ENCODE assay signal across 8 cellular contexts in the genomic region with DNA sequence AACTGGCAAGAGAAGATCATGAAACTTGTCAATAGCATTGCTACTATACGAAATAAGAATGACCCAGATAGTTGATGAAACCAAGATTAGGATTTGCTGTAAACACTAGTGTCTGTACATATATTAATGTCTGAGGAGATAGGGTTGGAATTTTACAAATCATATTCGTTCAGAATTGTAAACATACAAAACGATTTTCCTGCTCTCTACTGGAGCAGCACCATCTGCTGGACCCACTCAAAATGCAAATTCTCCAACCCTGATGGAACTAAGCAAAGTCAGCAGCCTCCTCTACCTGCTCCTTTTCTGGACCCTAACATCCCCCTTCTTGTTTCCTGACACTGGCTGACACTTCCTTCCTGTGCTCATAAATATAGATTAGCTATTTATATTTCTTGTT. TPM values are rescaled to one million over a fixed set of nuclear protein-coding genes. Genes with fewer than 3 reads are reported as not detected.
DNase-seq lines count a peak whose midpoint lies in the region; ATAC-seq and TF ChIP-seq lines count a peak whose summit lies in the region.

No MANE protein-coding gene starts in this region.

- no peak overlapping the region for H3K9ac ChIP-seq in mesendoderm (ENCODE audit: low read length)

- H3K27me3 ChIP-seq in lower lobe of right lung (ENCODE audit: low read depth): no peaks in the 10 kb centered on the region
- no peaks in the 10 kb centered on the region for H3K27me3 ChIP-seq in mesendoderm (ENCODE audit: insufficient read depth, low read length, poor library complexity)

- H2AK5ac ChIP-seq in mesendoderm (ENCODE audit: low read length): no peak overlapping the region

- H3K23ac ChIP-seq in mesendoderm (ENCODE audit: low read length): no peak overlapping the region

- H3K4me3 ChIP-seq in lower lobe of right lung (no peak overlapping the region), mesendoderm (ENCODE audit: low read length) (no peak overlapping the region)

- intact Hi-C loops in lower lobe of right lung (cut with DNase I): no loop called here

- TF ChIP-seq CTCF in AG09319 (IDR thresholded peaks at IDR 0.05; ENCODE audit: low read depth, low read length) (peak; percentile 71), lower lobe of right lung (IDR thresholded peaks at IDR 0.05) (peak; percentile 63)

- H4K5ac ChIP-seq in mesendoderm (ENCODE audit: low read length): no peak overlapping the region

- H3K27ac ChIP-seq in lower lobe of right lung (no peak overlapping the region), mesendoderm (ENCODE audit: low read depth, low read length) (no peak overlapping the region)

- peak; percentile 39 for ATAC-seq in GM18502 (IDR thresholded peaks at IDR 0.05; ENCODE audit: poor library complexity, unreplicated experiment)
- ATAC-seq in lower lobe of right lung: peak; percentile 53 to 56

- H3K56ac ChIP-seq in mesendoderm (ENCODE audit: low read length): no peak overlapping the region

- no peak overlapping the region for H3K4ac ChIP-seq in mesendoderm (ENCODE audit: low read depth, low read length)

- H2BK15ac ChIP-seq in mesendoderm (replicated peaks; ENCODE audit: low read depth): no peak overlapping the region

- H3K36me3 ChIP-seq in lower lobe of right lung (no peaks in the 10 kb centered on the region), mesendoderm (ENCODE audit: control insufficient read depth, insufficient read depth, low read length) (no peaks in the 10 kb centered on the region)

- H3K4me2 ChIP-seq in mesendoderm (ENCODE audit: low read length): no peak overlapping the region

- no peaks in the 10 kb centered on the region for H3K79me1 ChIP-seq in mesendoderm (ENCODE audit: low read length)

- H3K9me3 ChIP-seq in lower lobe of right lung: no peaks in the 10 kb centered on the region

- H4K8ac ChIP-seq in mesendoderm (ENCODE audit: low read depth, low read length): no peak overlapping the region

- H3K4me1 ChIP-seq in lower lobe of right lung (peaks cover 4% of the 10 kb centered on the region), mesendoderm (ENCODE audit: control insufficient read depth, low read depth, low read length) (no peaks in the 10 kb centered on the region)

- no peak overlapping the region for H3K18ac ChIP-seq in mesendoderm (ENCODE audit: low read length)

- H2BK120ac ChIP-seq in mesendoderm (ENCODE audit: low read depth, low read length): no peak overlapping the region

- no CpG with 5 or more reads among the region's 3 CpGs for WGBS in mesendoderm (ENCODE audit: extremely low coverage, insufficient coverage, low lambda C conversion rate)

- H3K79me2 ChIP-seq in mesendoderm (ENCODE audit: control insufficient read depth, insufficient read depth, low read length): no peaks in the 10 kb centered on the region

- DNase-seq in AG09319 (ENCODE audit: extremely low read depth, low read depth): peak; percentile 10
- DNase-seq in NAMALWA (ENCODE audit: low spot score): peak; percentile 51
- DNase-seq in cerebellum (ENCODE audit: low spot score): peak; percentile 42
- DNase-seq in lower lobe of right lung: no peak
- DNase-seq in NCI-H146 treated with DMSO at 0.1 percent for 48 hours (lab: John Stamatoyannopoulos, UW; ENCODE audit: unreplicated experiment): no peak
- DNase-seq in mesendoderm: no peak
- DNase-seq in SIG-M5 treated with dmso at 0.1 percent for 504 hours (lab: John Stamatoyannopoulos, UW; ENCODE audit: unreplicated experiment): no peak

- H2BK5ac ChIP-seq in mesendoderm (ENCODE audit: low read length): no peak overlapping the region

RNA-seq across cellular contexts. Expression of a gene that starts 29.4 kb away (rescaled TPM):
- 39.2 TPM for total RNA-seq in cerebellum
- 72.3 TPM for total RNA-seq in lower lobe of right lung
- 13.6 TPM for polyA plus RNA-seq in mesendoderm (2013, experiment 1 of 2)
- 13.0 TPM for polyA plus RNA-seq in mesendoderm (2013, experiment 2 of 2)

Comparison
In these comparisons a context has a peak if more than half of its experiments do, and no peak if none do; other contexts are left out.
1. DNase-seq: peak in AG09319 (single experiment), NAMALWA (single experiment) and cerebellum (single experiment); none in lower lobe of right lung (single experiment), NCI-H146 treated with DMSO at 0.1 percent for 48 hours (single experiment), mesendoderm (single experiment) and SIG-M5 treated with dmso at 0.1 percent for 504 hours (single experiment).